Comparison of ENCODE assay signal across 1 cellular context in the genomic region with DNA sequence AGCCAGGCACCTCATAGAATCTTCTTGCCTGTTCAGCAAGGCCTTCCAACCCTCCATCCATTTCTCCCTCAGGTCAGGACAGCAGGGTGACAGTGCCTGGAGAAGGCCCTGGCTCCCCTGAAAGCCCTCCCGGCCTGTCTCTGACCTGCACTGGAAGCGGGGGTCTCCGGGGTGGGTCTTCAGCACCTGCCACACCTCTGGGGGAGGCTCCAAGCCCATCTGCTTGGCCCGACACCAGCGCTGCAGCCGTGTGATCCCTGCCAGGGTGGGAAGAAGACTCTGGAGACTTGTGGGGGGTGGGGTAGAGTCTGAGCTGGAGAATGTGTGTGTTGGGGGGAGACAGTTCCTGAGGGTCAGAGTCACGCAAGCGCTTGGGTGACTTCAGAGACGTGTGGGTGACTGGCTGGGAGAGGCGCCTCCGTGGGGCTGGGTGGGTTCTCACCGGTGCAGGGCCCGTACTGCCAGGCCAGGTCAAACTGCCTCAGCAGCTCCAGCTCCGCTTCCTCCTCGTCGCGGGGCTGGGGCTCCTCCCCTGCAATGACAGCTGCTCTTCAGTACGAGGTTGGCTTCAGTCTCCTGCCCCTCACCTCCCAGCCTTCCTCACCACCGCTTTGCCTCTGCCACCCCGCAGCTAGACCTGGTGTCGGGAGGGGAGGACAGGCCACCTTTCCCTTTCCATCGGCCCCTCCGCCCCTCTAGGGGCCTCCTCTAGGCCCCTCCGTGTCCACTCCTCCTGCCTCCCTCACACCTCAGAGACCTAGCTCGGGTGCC.
TF ChIP-seq lines count a peak whose summit lies in the region.

No MANE protein-coding gene starts in this region.

TF ChIP-seq in K562, 482 proteins besides CTCF, POLR2A, EP300 and RAD21 (continued from another document and continues in another):
- TF ChIP-seq ZBTB49 (CRISPR knock-in tag; IDR thresholded peaks at IDR 0.05; ENCODE audit: borderline replicate concordance), result no peak
- TF ChIP-seq HDGF (IDR thresholded peaks at IDR 0.05), result 0 out of 2 replicates have a peak, but pooled peaks have one; percentile 44
- TF ChIP-seq ZNF639 (CRISPR knock-in tag; conservative IDR thresholded peaks at IDR 0.05 in 1 of 2, IDR thresholded peaks at IDR 0.05 in 1 of 2), result no peak
- no peak for TF ChIP-seq BCL6 (CRISPR knock-in tag; IDR thresholded peaks at IDR 0.05)
- TF ChIP-seq ZNF695 (CRISPR knock-in tag; IDR thresholded peaks at IDR 0.05), result no peak
- TF ChIP-seq ZNF263 (CRISPR knock-in tag; IDR thresholded peaks at IDR 0.05; ENCODE audit: borderline replicate concordance), result peak; percentile 75
- no peak for TF ChIP-seq MBD2 (IDR thresholded peaks at IDR 0.05; ENCODE audit: borderline replicate concordance, low read depth)
- TF ChIP-seq SMAD4 (CRISPR knock-in tag; conservative IDR thresholded peaks at IDR 0.05), result no peak
- TF ChIP-seq NR0B1 (IDR thresholded peaks at IDR 0.05; ENCODE audit: partially characterized antibody), result no peak
- peak; percentile 52 for TF ChIP-seq SAP30 (IDR thresholded peaks at IDR 0.05; ENCODE audit: borderline replicate concordance, insufficient read depth, low read depth, low read length, poor library complexity, severe bottlenecking)
- no peak for TF ChIP-seq TAF9B (IDR thresholded peaks at IDR 0.05; ENCODE audit: partially characterized antibody)
- TF ChIP-seq BMI1 (IDR thresholded peaks at IDR 0.05; ENCODE audit: low read length), result no peak
- TF ChIP-seq NCOA6 (IDR thresholded peaks at IDR 0.05), result no peak
- no peak for TF ChIP-seq ZNF77 (CRISPR knock-in tag; IDR thresholded peaks at IDR 0.05)
- no peak for TF ChIP-seq ZNF586 (CRISPR knock-in tag; conservative IDR thresholded peaks at IDR 0.05)
- no peak for TF ChIP-seq SRSF7 (optimal IDR thresholded peaks at IDR 0.05; ENCODE audit: low read depth, low read length)
- no peak for TF ChIP-seq NBN (IDR thresholded peaks at IDR 0.05; ENCODE audit: low read depth)
- TF ChIP-seq HSF4 (CRISPR knock-in tag; IDR thresholded peaks at IDR 0.05; ENCODE audit: borderline replicate concordance), result no peak
- no peak for TF ChIP-seq BACH1 (tag; IDR thresholded peaks at IDR 0.05)
- TF ChIP-seq ATF6 (CRISPR knock-in tag; IDR thresholded peaks at IDR 0.05), result no peak
- no peak for TF ChIP-seq MEIS2 (IDR thresholded peaks at IDR 0.05; ENCODE audit: partially characterized antibody)
- TF ChIP-seq ZNF584 (CRISPR knock-in tag; IDR thresholded peaks at IDR 0.05; ENCODE audit: low read depth), result no peak
- no peak for TF ChIP-seq CHAMP1 (IDR thresholded peaks at IDR 0.05)
- TF ChIP-seq SMAD2 (IDR thresholded peaks at IDR 0.05; ENCODE audit: low read depth, low read length), result no peak
- TF ChIP-seq CEBPB (tag; IDR thresholded peaks at IDR 0.05), result no peak
- no peak; the same call in 1 of the 2 replicates for TF ChIP-seq ZBTB7A (IDR thresholded peaks at IDR 0.05; ENCODE audit: borderline replicate concordance, control insufficient read depth, low read depth, low read length)
- no peak for TF ChIP-seq POLR3G (IDR thresholded peaks at IDR 0.05; ENCODE audit: extremely low read depth, insufficient read length, insufficient replicate concordance)
- no peak for TF ChIP-seq PRMT5 (CRISPR knock-in tag; IDR thresholded peaks at IDR 0.05)
- 0 out of 2 replicates have a peak, but pooled peaks have one; percentile 68 for TF ChIP-seq FOXP1 (CRISPR knock-in tag; IDR thresholded peaks at IDR 0.05)
- TF ChIP-seq KDM5B (IDR thresholded peaks at IDR 0.05; ENCODE audit: insufficient replicate concordance, low read depth, low read length), result peak; percentile 49
- TF ChIP-seq, protein P1, sequence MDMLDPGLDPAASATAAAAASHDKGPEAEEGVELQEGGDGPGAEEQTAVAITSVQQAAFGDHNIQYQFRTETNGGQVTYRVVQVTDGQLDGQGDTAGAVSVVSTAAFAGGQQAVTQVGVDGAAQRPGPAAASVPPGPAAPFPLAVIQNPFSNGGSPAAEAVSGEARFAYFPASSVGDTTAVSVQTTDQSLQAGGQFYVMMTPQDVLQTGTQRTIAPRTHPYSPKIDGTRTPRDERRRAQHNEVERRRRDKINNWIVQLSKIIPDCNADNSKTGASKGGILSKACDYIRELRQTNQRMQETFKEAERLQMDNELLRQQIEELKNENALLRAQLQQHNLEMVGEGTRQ (CRISPR knock-in tag; IDR thresholded peaks at IDR 0.05), result no peak
- TF ChIP-seq PKNOX1 (IDR thresholded peaks at IDR 0.05), result no peak
- TF ChIP-seq NKRF (IDR thresholded peaks at IDR 0.05; ENCODE audit: borderline replicate concordance), result no peak
- no peak for TF ChIP-seq CREB1 (IDR thresholded peaks at IDR 0.05)
- TF ChIP-seq CREB1 (CRISPR knock-in tag; IDR thresholded peaks at IDR 0.05), result no peak
- TF ChIP-seq CBFA2T2 (conservative IDR thresholded peaks at IDR 0.05), result no peak
- peak; percentile 7 for TF ChIP-seq ZNF146 (CRISPR knock-in tag; IDR thresholded peaks at IDR 0.05; ENCODE audit: unreplicated experiment)
- no peak for TF ChIP-seq ZFP36 (IDR thresholded peaks at IDR 0.05; ENCODE audit: low read depth, low read length, partially characterized antibody)
- TF ChIP-seq CBFB (CRISPR knock-in tag; IDR thresholded peaks at IDR 0.05), result no peak
- TF ChIP-seq TFAP4 (CRISPR knock-in tag; IDR thresholded peaks at IDR 0.05; ENCODE audit: borderline replicate concordance), result no peak
- TF ChIP-seq EWSR1 (IDR thresholded peaks at IDR 0.05; ENCODE audit: borderline replicate concordance, low read depth, partially characterized antibody), result no peak
- TF ChIP-seq, protein P2, sequence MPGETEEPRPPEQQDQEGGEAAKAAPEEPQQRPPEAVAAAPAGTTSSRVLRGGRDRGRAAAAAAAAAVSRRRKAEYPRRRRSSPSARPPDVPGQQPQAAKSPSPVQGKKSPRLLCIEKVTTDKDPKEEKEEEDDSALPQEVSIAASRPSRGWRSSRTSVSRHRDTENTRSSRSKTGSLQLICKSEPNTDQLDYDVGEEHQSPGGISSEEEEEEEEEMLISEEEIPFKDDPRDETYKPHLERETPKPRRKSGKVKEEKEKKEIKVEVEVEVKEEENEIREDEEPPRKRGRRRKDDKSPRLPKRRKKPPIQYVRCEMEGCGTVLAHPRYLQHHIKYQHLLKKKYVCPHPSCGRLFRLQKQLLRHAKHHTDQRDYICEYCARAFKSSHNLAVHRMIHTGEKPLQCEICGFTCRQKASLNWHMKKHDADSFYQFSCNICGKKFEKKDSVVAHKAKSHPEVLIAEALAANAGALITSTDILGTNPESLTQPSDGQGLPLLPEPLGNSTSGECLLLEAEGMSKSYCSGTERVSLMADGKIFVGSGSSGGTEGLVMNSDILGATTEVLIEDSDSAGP (CRISPR knock-in tag; IDR thresholded peaks at IDR 0.05), result no peak
- TF ChIP-seq, protein P3, sequence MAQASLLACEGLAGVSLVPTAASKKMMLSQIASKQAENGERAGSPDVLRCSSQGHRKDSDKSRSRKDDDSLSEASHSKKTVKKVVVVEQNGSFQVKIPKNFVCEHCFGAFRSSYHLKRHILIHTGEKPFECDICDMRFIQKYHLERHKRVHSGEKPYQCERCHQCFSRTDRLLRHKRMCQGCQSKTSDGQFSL (CRISPR knock-in tag; IDR thresholded peaks at IDR 0.05), result peak; percentile 3; the same call in 1 of the 2 replicates
- TF ChIP-seq, protein P3 (tag; IDR thresholded peaks at IDR 0.05), result no peak
